Comparison of ENCODE assay signal across 20 cellular contexts in the genomic region with DNA sequence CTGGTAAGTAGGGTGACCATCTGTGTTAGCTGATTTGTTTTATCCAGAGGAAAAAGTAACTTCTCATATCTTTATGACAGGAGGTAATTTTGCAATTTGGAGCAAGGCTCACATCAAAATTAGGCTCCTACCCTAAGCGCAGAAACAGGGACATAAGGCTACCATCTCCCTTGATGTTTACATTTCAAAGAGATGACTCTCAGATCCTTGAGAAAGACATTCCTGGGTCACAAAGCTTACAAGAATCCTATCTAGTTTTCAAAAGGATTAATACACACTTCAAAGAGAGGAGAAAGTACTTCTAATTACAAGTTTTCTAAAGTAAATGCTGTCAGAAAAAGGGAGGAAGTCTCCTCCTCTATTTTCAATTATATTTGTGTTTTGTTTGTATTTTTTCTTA. TPM values are rescaled to one million over a fixed set of nuclear protein-coding genes. Genes with fewer than 3 reads are reported as not detected.
DNase-seq lines count a peak whose midpoint lies in the region; TF ChIP-seq lines count a peak whose summit lies in the region.
"Had no signal": no experiment of that assay in that cellular context is flagged by ENCODE, and none has a peak within 500 bp of the region (broad histone marks: within the 10 kb centered on the region; RNA-seq: fewer than 3 reads in every experiment).

No MANE protein-coding gene starts in this region.

- H3K9me3 ChIP-seq in fibroblast of lung (ENCODE audit: control insufficient read depth, insufficient read depth, low read depth, low read length): no peaks in the 10 kb centered on the region
- no peaks in the 10 kb centered on the region for H3K9me3 ChIP-seq in mesodermal cell (ENCODE audit: control insufficient read depth, low read length)
- no peaks in the 10 kb centered on the region for H3K9me3 ChIP-seq in MM.1S (replicated peaks; ENCODE audit: insufficient read depth, low read length)
- H3K9me3 ChIP-seq: BLaER1 treated with 17β-estradiol and CSF1 and Interleukin-3, amounts not matched to agents 10 nM and 100 nM; SJCRH30 had no signal

- H3K27ac ChIP-seq in fibroblast of lung (ENCODE audit: insufficient read depth, low read length) (no peak overlapping the region), mesodermal cell (ENCODE audit: low read depth, low read length, severe bottlenecking) (peak overlapping the region; percentile 25), MM.1S (ENCODE audit: low read length) (no peak overlapping the region)
- H3K27ac ChIP-seq: BLaER1 treated with 17β-estradiol and CSF1 and Interleukin-3, amounts not matched to agents 10 nM and 100 nM; SJCRH30 had no signal

- no peak overlapping the region for H3K4me3 ChIP-seq in fibroblast of lung (replicated peaks in 1 of 4; ENCODE audit: control extremely low read depth in 1 of 4, insufficient read depth in 1 of 4, low read depth in 3 of 4, low read length in 4 of 4)
- H3K4me3 ChIP-seq in mesodermal cell (ENCODE audit: extremely low read depth, insufficient read depth, low read length, poor library complexity, severe bottlenecking): no peak overlapping the region
- no peak overlapping the region for H3K4me3 ChIP-seq in MM.1S (ENCODE audit: low read length)
- H3K4me3 ChIP-seq: BLaER1 treated with 17β-estradiol and CSF1 and Interleukin-3, amounts not matched to agents 10 nM and 100 nM; SJCRH30 had no signal

- H3F3A ChIP-seq in MM.1S (ENCODE audit: insufficient read depth, low read length): no peaks in the 10 kb centered on the region

- H2AFZ ChIP-seq in fibroblast of lung (ENCODE audit: low read length): no peak overlapping the region
- H2AFZ ChIP-seq in MM.1S (ENCODE audit: low read length): no peak overlapping the region

- in situ Hi-C loops in ACHN (cut with HindIII; ENCODE audit: low pct_ligation_motif_present, low pct_unique_long_range_greater_than_20kb, low sequenced_read_pairs): no loop called here

- H3K9ac ChIP-seq in fibroblast of lung (ENCODE audit: insufficient read depth, low read length): no peak overlapping the region
- H3K9ac ChIP-seq in MM.1S (ENCODE audit: low read length): no peak overlapping the region
- H3K9ac ChIP-seq: BLaER1 treated with 17β-estradiol and CSF1 and Interleukin-3, amounts not matched to agents 10 nM and 100 nM had no signal

- no peaks in the 10 kb centered on the region for H3K27me3 ChIP-seq in fibroblast of lung (ENCODE audit: control insufficient read depth, insufficient read depth, low read length)
- H3K27me3 ChIP-seq in MM.1S (replicated peaks; ENCODE audit: insufficient read depth, low read length): no peaks in the 10 kb centered on the region
- H3K27me3 ChIP-seq: BLaER1 treated with 17β-estradiol and CSF1 and Interleukin-3, amounts not matched to agents 10 nM and 100 nM; SJCRH30 had no signal

- no peaks in the 10 kb centered on the region for H4K20me1 ChIP-seq in fibroblast of lung (ENCODE audit: control insufficient read depth, extremely low read depth, insufficient read depth, low read length)
- H4K20me1 ChIP-seq in MM.1S (ENCODE audit: insufficient read depth, low read length): no peaks in the 10 kb centered on the region
- H4K20me1 ChIP-seq: BLaER1 treated with 17β-estradiol and CSF1 and Interleukin-3, amounts not matched to agents 10 nM and 100 nM had no signal

- H3K79me2 ChIP-seq in fibroblast of lung (ENCODE audit: control insufficient read depth, insufficient read depth, low read length) (no peaks in the 10 kb centered on the region), MM.1S (ENCODE audit: low read length) (no peaks in the 10 kb centered on the region)

- H3K9me2 ChIP-seq in MM.1S (replicated peaks; ENCODE audit: insufficient read depth, low read length): no peaks in the 10 kb centered on the region

- DNase-seq in EH (ENCODE audit: low read depth) (peak; percentile 7), M059J (ENCODE audit: low read depth) (peak; percentile 32), fibroblast of lung (ENCODE audit: low read depth in 2 of 2) (peak; percentile 23 to 28), ACHN (no peak), NCI-H1417 treated with DMSO at 0.1 percent for 48 hours (lab: John Stamatoyannopoulos, UW) (no peak), MM.1S (no peak)
- DNase-seq: CD4-positive, alpha-beta memory T cell; DND-41; Karpas-422; NCI-H1417; NCI-H187; NCI-H2107; NCI-H446 treated with DMSO at 0.1 percent for 48 hours; NCI-H748 treated with DMSO at 0.1 percent for 48 hours; SJCRH30; T-cell had no signal

- TF ChIP-seq CTCF in fibroblast of lung (conservative IDR thresholded peaks at IDR 0.05 in 1 of 2, IDR thresholded peaks at IDR 0.05 in 1 of 2; ENCODE audit: low read depth in 1 of 2, low read length in 2 of 2): no peak
- no peak for TF ChIP-seq CTCF in MM.1S (IDR thresholded peaks at IDR 0.05; ENCODE audit: low read length)

- 0 to 40% methylated on average over 1 of the region's 1 CpG for WGBS in mesodermal cell (ENCODE audit: insufficient coverage in 2 of 2), 2 experiments

- H3K4me2 ChIP-seq in fibroblast of lung (ENCODE audit: extremely low read depth, insufficient read depth, low read length): no peak overlapping the region
- H3K4me2 ChIP-seq in MM.1S (ENCODE audit: low read depth, low read length): no peak overlapping the region
- H3K4me2 ChIP-seq: BLaER1 treated with 17β-estradiol and CSF1 and Interleukin-3, amounts not matched to agents 10 nM and 100 nM had no signal

- H3K4me1 ChIP-seq in fibroblast of lung (ENCODE audit: control insufficient read depth, extremely low read depth, insufficient read depth, low read length) (no peaks in the 10 kb centered on the region), mesodermal cell (ENCODE audit: control insufficient read depth, insufficient read depth, low read length, poor library complexity, severe bottlenecking) (peaks cover 24% of the 10 kb centered on the region), MM.1S (ENCODE audit: low read length) (no peaks in the 10 kb centered on the region)
- H3K4me1 ChIP-seq: SJCRH30 had no signal

- no peaks in the 10 kb centered on the region for H3K36me3 ChIP-seq in fibroblast of lung (ENCODE audit: control insufficient read depth, insufficient read depth, low read length)
- H3K36me3 ChIP-seq in mesodermal cell (ENCODE audit: control insufficient read depth, insufficient read depth, low read length): no peaks in the 10 kb centered on the region
- no peaks in the 10 kb centered on the region for H3K36me3 ChIP-seq in MM.1S (replicated peaks; ENCODE audit: insufficient read depth, low read length)
- H3K36me3 ChIP-seq: BLaER1 treated with 17β-estradiol and CSF1 and Interleukin-3, amounts not matched to agents 10 nM and 100 nM; SJCRH30 had no signal

RNA-seq across cellular contexts. Expression of gene ZPLD1, which starts 7.0 kb away (rescaled TPM):
- 0.20 TPM in 1 of 2 replicates, not detected in the other for total RNA-seq in M059J (2014; rRNA removed; shearing (Covaris generic))
- 0.17 TPM in 1 of 2 replicates, not detected in the other for total RNA-seq in fibroblast of lung
- polyA plus RNA-seq in fibroblast of lung: 0.02 TPM in 1 of 2 replicates, not detected in the other
- 0.03 TPM in 1 of 2 replicates, not detected in the other for polyA plus RNA-seq in fibroblast of lung (2012)
- polyA minus RNA-seq in fibroblast of lung (ENCODE audit: low replicate concordance): not detected in 2 replicates
- 0.07 TPM for polyA plus RNA-seq in mesodermal cell (2013, experiment 1 of 2)
- polyA plus RNA-seq in mesodermal cell (2013, experiment 2 of 2): 0.10 TPM
- total RNA-seq: CD4-positive, alpha-beta memory T cell; OCI-LY7; T-cell had no signal
- polyA plus RNA-seq: CD4-positive, alpha-beta memory T cell; IgD-negative memory B cell had no signal

Comparison
In these comparisons a context has a peak if more than half of its experiments do, and no peak if none do; other contexts are left out.
1. DNase-seq: peak in EH (single experiment), M059J (single experiment) and fibroblast of lung (2 of 2); none in ACHN (single experiment), NCI-H1417 treated with DMSO at 0.1 percent for 48 hours (single experiment) and MM.1S (single experiment).